ENCODE assay signal across 23 cellular contexts in the genomic region with DNA sequence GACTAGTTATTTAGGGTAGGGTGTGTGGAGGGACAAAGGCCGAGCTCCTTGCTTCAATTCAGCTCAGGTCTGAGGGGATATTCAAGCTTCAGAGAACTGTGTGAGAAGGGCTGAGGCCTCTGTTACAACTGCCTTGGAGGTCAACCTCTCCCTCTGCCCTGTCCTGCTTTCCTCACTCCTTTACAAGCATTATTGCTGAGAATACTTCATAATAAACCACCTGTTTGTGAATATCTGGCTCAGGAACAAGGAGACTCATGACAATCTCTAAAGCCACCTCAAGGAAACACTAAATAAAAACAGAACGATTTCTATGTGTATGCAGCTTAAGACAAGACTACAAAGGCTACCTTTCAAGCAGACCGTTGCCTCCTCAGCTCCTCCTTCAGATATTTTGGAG. TPM values are rescaled to one million over a fixed set of nuclear protein-coding genes. Genes with fewer than 3 reads are reported as not detected.
DNase-seq lines count a peak whose midpoint lies in the region; ATAC-seq and TF ChIP-seq lines count a peak whose summit lies in the region.
"Had no signal": no experiment of that assay in that cellular context is flagged by ENCODE, and none has a peak within 500 bp of the region (broad histone marks: within the 10 kb centered on the region; RNA-seq: fewer than 3 reads in every experiment).

No MANE protein-coding gene starts in this region.

- ATAC-seq in GM19023 (IDR thresholded peaks at IDR 0.05; ENCODE audit: unreplicated experiment): no peak
- ATAC-seq: GM12878, Right ventricle myocardium inferior, SK-N-SH treated with all-trans-retinoic acid at 6 μM for 48 hours had no signal

- H3K27me3 Mint-ChIP-seq in endodermal cell (ENCODE audit: insufficient read depth): no peaks in the 10 kb centered on the region

- H3K4me3 Mint-ChIP-seq in endodermal cell: no peak overlapping the region
- H3K4me3 Mint-ChIP-seq: CD4-positive, alpha-beta memory T cell had no signal

- DNase-seq in endodermal cell (no peak), osteoblast (ENCODE audit: insufficient read length, low spot score, missing footprints) (no peak), prostate gland (ENCODE audit: low spot score) (no peak), anterior cingulate cortex (lab: John Stamatoyannopoulos, UW) (no peak), NCI-H128 (lab: John Stamatoyannopoulos, UW; ENCODE audit: unreplicated experiment) (no peak)
- DNase-seq: C1 segment of cervical spinal cord; CD4-positive, alpha-beta memory T cell; COR-L47; GDM1; H7; KG1; MG63; NCI-H1105 treated with DMSO at 0.1 percent for 48 hours; NCI-H2029; NCI-H446 treated with DMSO at 0.1 percent for 48 hours; NCI-H526; PC-9; SJCRH30 had no signal

- intact Hi-C loops in prostate gland (cut with DNase I): no loop called here

- peak overlapping the region; percentile 16 for H2AFZ ChIP-seq in osteoblast (ENCODE audit: low read length)
- H2AFZ ChIP-seq: PC-9 had no signal

- no peaks in the 10 kb centered on the region for H3K79me2 ChIP-seq in osteoblast (ENCODE audit: insufficient read depth, low read length)

- no peak for TF ChIP-seq POLR2A in prostate gland (IDR thresholded peaks at IDR 0.05)

- H4K20me1 ChIP-seq in osteoblast (ENCODE audit: insufficient read depth, low read length): no peaks in the 10 kb centered on the region

- no peaks in the 10 kb centered on the region for H3K36me3 Mint-ChIP-seq in endodermal cell (ENCODE audit: low read depth)
- H3K36me3 Mint-ChIP-seq: CD4-positive, alpha-beta memory T cell had no signal

- H3K27me3 ChIP-seq in endodermal cell (ENCODE audit: control insufficient read depth, insufficient read depth, low read length, poor library complexity, severe bottlenecking): no peaks in the 10 kb centered on the region
- no peaks in the 10 kb centered on the region for H3K27me3 ChIP-seq in muscle layer of colon (ENCODE audit: control insufficient read depth in 1 of 2, insufficient read depth in 2 of 2, low read length in 2 of 2)
- H3K27me3 ChIP-seq in osteoblast (ENCODE audit: insufficient read depth, low read length): no peaks in the 10 kb centered on the region
- no peaks in the 10 kb centered on the region for H3K27me3 ChIP-seq in prostate gland (replicated peaks; ENCODE audit: insufficient read depth)
- H3K27me3 ChIP-seq: MG63, SJCRH30 had no signal

- 83 to 90% methylated on average over 1 to 3 of the region's 3 CpGs for WGBS in endodermal cell (ENCODE audit: insufficient coverage in 1 of 2, insufficient read length in 1 of 2), 2 experiments
- WGBS in prostate gland: 67% methylated on average over 3 of the region's 3 CpGs

- H3K4me2 ChIP-seq in osteoblast (ENCODE audit: insufficient read depth, low read length): no peak overlapping the region
- H3K4me2 ChIP-seq: PC-9 had no signal

- H3K36me3 ChIP-seq in endodermal cell (ENCODE audit: control insufficient read depth, insufficient read depth, low read length) (no peaks in the 10 kb centered on the region), muscle layer of colon (ENCODE audit: insufficient read depth, low read length) (no peaks in the 10 kb centered on the region), osteoblast (ENCODE audit: insufficient read depth, low read length) (no peaks in the 10 kb centered on the region), prostate gland (no peaks in the 10 kb centered on the region)
- H3K36me3 ChIP-seq: MG63, SJCRH30 had no signal

- peak overlapping the region; percentile 24 for H3K27ac Mint-ChIP-seq in endodermal cell

- H3K4me3 ChIP-seq in endodermal cell (ENCODE audit: low read length) (no peak overlapping the region), muscle layer of colon (ENCODE audit: low read depth in 1 of 2, low read length in 2 of 2) (no peak overlapping the region), osteoblast (ENCODE audit: insufficient read depth, low read length) (no peak overlapping the region), prostate gland (no peak overlapping the region)
- H3K4me3 ChIP-seq: GM12878, MG63, PC-9, SJCRH30 had no signal

- no peaks in the 10 kb centered on the region for H3K9me3 Mint-ChIP-seq in endodermal cell

- TF ChIP-seq CTCF in endodermal cell (conservative IDR thresholded peaks at IDR 0.05) (no peak), osteoblast (IDR thresholded peaks at IDR 0.05; ENCODE audit: extremely low read depth, low read depth, low read length) (no peak), prostate gland (IDR thresholded peaks at IDR 0.05) (no peak)

- no peak overlapping the region for H3K9ac ChIP-seq in endodermal cell (ENCODE audit: extremely low read depth, low read length, poor library complexity, severe bottlenecking)
- no peak overlapping the region for H3K9ac ChIP-seq in muscle layer of colon (ENCODE audit: low read length)

- H3K4me1 ChIP-seq in endodermal cell (ENCODE audit: control insufficient read depth, insufficient read depth, low read length): no peaks in the 10 kb centered on the region
- peaks cover 24% of the 10 kb centered on the region for H3K4me1 ChIP-seq in muscle layer of colon (ENCODE audit: insufficient read depth, low read length)
- H3K4me1 ChIP-seq in osteoblast (ENCODE audit: insufficient read depth, low read length): no peaks in the 10 kb centered on the region
- no peaks in the 10 kb centered on the region for H3K4me1 ChIP-seq in prostate gland (replicated peaks)
- H3K4me1 ChIP-seq: SJCRH30 had no signal

- H3K9me3 ChIP-seq in endodermal cell (ENCODE audit: control insufficient read depth, low read length) (no peaks in the 10 kb centered on the region), muscle layer of colon (ENCODE audit: low read length) (no peaks in the 10 kb centered on the region), osteoblast (ENCODE audit: low read depth, low read length) (no peaks in the 10 kb centered on the region), prostate gland (peaks cover 4% of the 10 kb centered on the region)
- H3K9me3 ChIP-seq: MG63, SJCRH30 had no signal

- H3K4me1 Mint-ChIP-seq in endodermal cell: no peaks in the 10 kb centered on the region
- H3K4me1 Mint-ChIP-seq: CD4-positive, alpha-beta memory T cell had no signal

- no peak overlapping the region for H3K27ac ChIP-seq in endodermal cell (ENCODE audit: low read depth, low read length)
- H3K27ac ChIP-seq in muscle layer of colon (ENCODE audit: low read depth, low read length): peak overlapping the region; percentile 55
- no peak overlapping the region for H3K27ac ChIP-seq in osteoblast (ENCODE audit: low read depth, low read length)
- H3K27ac ChIP-seq in prostate gland: no peak overlapping the region
- H3K27ac ChIP-seq: PC-9, SJCRH30 had no signal

RNA-seq across cellular contexts. Expression of a gene that starts 21.7 kb away (rescaled TPM):
- total RNA-seq in endodermal cell (10 to 100 TPM in 1 of 2 donors, 1 to 10 TPM in 1; 2.4 to 11.4 TPM), osteoblast (0.36 and 0.59 TPM in 2 replicates), prostate gland (under 1 TPM; 0.59 to 0.74 TPM)
- 1.00 TPM for polyA plus RNA-seq in endodermal cell (2013, experiment 1 of 2)
- 1.4 TPM for polyA plus RNA-seq in endodermal cell (2013, experiment 2 of 2)
- total RNA-seq: CD4-positive, alpha-beta memory T cell; PC-9 had no signal
- polyA plus RNA-seq: CD4-positive, alpha-beta memory T cell had no signal
